ENCODE assay signal across 8 cellular contexts in genomic region chr2:128317186-128317897, GRCh38. TPM values are rescaled to one million over a fixed set of nuclear protein-coding genes. Genes with fewer than 3 reads are reported as not detected.
DNase-seq lines count a peak whose midpoint lies in the region; ATAC-seq and TF ChIP-seq lines count a peak whose summit lies in the region.

No MANE protein-coding gene starts in this region.

- no peaks in the 10 kb centered on the region; the same call in 1 of the 2 replicates for H4K20me1 ChIP-seq in OCI-LY1 (ENCODE audit: insufficient read depth, low read length)

- H3K4me3 ChIP-seq in AG09309 (ENCODE audit: control insufficient read depth, low read depth, low read length) (peak overlapping the region; percentile 68), OCI-LY1 (ENCODE audit: low read depth, low read length, poor library complexity, severe bottlenecking) (peak overlapping the region; percentile 68), breast epithelium (peak overlapping the region; percentile 80 to 98 (median 85)), liver (ENCODE audit: low read depth in 1 of 3, low read length in 3 of 3) (peak overlapping the region; percentile 49 to 91 (median 76)), stomach smooth muscle (ENCODE audit: low read length in 2 of 2) (peak overlapping the region; percentile 82 to 83)

- no peaks in the 10 kb centered on the region for H3F3A ChIP-seq in OCI-LY1 (ENCODE audit: insufficient read depth, low read length)

- H3K9me3 ChIP-seq in OCI-LY1 (ENCODE audit: low read length) (no peaks in the 10 kb centered on the region), breast epithelium (no peaks in the 10 kb centered on the region), liver (ENCODE audit: control insufficient read depth in 4 of 4, low read length in 3 of 4) (no peaks in the 10 kb centered on the region), stomach smooth muscle (ENCODE audit: control insufficient read depth in 2 of 2, low read length in 2 of 2) (no peaks in the 10 kb centered on the region)

- H3K4me1 ChIP-seq in OCI-LY1 (ENCODE audit: insufficient read depth, low read length, severe bottlenecking): peaks cover 21% of the 10 kb centered on the region
- peaks cover 14 to 24% of the 10 kb centered on the region in 2 donors for H3K4me1 ChIP-seq in breast epithelium
- peaks cover 23 to 61% (median 55%) of the 10 kb centered on the region in 4 donors for H3K4me1 ChIP-seq in liver (ENCODE audit: control insufficient read depth in 4 of 4, insufficient read depth in 4 of 4, low read length in 3 of 4)
- H3K4me1 ChIP-seq in stomach smooth muscle (ENCODE audit: control insufficient read depth, insufficient read depth, low read length): peaks cover 55% of the 10 kb centered on the region

- H3K27me3 ChIP-seq in OCI-LY1 (ENCODE audit: insufficient read depth, low read length) (no peaks in the 10 kb centered on the region; the same call in 1 of the 2 replicates), breast epithelium (no peaks in the 10 kb centered on the region), liver (ENCODE audit: control insufficient read depth in 4 of 4, insufficient read depth in 4 of 4, low read length in 3 of 4) (no peaks in the 10 kb centered on the region), stomach smooth muscle (ENCODE audit: control insufficient read depth in 1 of 2, insufficient read depth in 2 of 2, low read length in 2 of 2) (no peaks in the 10 kb centered on the region)

- ATAC-seq in GM18861 (IDR thresholded peaks at IDR 0.05; ENCODE audit: unreplicated experiment) (peak; percentile 36), HG03025 (IDR thresholded peaks at IDR 0.05; ENCODE audit: low FRiP score, unreplicated experiment) (peak; percentile 46)

- no peaks in the 10 kb centered on the region for H3K9me2 ChIP-seq in OCI-LY1 (ENCODE audit: low read depth, low read length)

- no peak for TF ChIP-seq CTCF in AG09309 (IDR thresholded peaks at IDR 0.05; ENCODE audit: control insufficient read depth, insufficient read depth, low read depth, low read length, missing control alignments)
- TF ChIP-seq CTCF in OCI-LY1 (IDR thresholded peaks at IDR 0.05; ENCODE audit: low read length): no peak
- no peak for TF ChIP-seq CTCF in breast epithelium (IDR thresholded peaks at IDR 0.05)
- no peak for TF ChIP-seq CTCF in liver (IDR thresholded peaks at IDR 0.05; ENCODE audit: low read depth, low read length, missing input control)

- H3K27ac ChIP-seq in OCI-LY1 (ENCODE audit: low read depth, low read length, poor library complexity, severe bottlenecking) (no peak overlapping the region), breast epithelium (peak overlapping the region; percentile 42 to 53), liver (ENCODE audit: low read depth in 1 of 2, low read length in 2 of 2) (peak overlapping the region; percentile 54 to 71), stomach smooth muscle (ENCODE audit: low read length) (no peak overlapping the region)

- WGBS in liver: 2% methylated on average over 34 of the region's 34 CpGs

- no peaks in the 10 kb centered on the region for H3K79me2 ChIP-seq in OCI-LY1 (ENCODE audit: insufficient read depth, low read length)

- no peak for TF ChIP-seq POLR2A in breast epithelium (IDR thresholded peaks at IDR 0.05)

- intact Hi-C loops in breast epithelium (cut with DNase I; ENCODE audit: low total_unique reads): no loop called here

- TF ChIP-seq RAD21 in liver (IDR thresholded peaks at IDR 0.05): peak in 1 of 2 donors; percentile 21

- peak overlapping the region; percentile 97 for H3K4me2 ChIP-seq in OCI-LY1 (ENCODE audit: low read length)

- H3K36me3 ChIP-seq in OCI-LY1 (ENCODE audit: insufficient read depth, low read length) (no peaks in the 10 kb centered on the region; the same call in 1 of the 2 replicates), breast epithelium (no peaks in the 10 kb centered on the region), liver (ENCODE audit: control insufficient read depth in 4 of 4, insufficient read depth in 3 of 4, low read depth in 1 of 4, low read length in 3 of 4) (no peaks in the 10 kb centered on the region), stomach smooth muscle (ENCODE audit: control insufficient read depth in 2 of 2, insufficient read depth in 2 of 2, low read length in 2 of 2) (peaks cover 0 to 2% of the 10 kb centered on the region in 2 donors)

- H2AFZ ChIP-seq in OCI-LY1 (ENCODE audit: low read length): no peak overlapping the region

- DNase-seq in AG09309 (ENCODE audit: low read depth) (no peak), breast epithelium (ENCODE audit: low spot score in 2 of 2) (peak; percentile 28 to 55), OCI-M2 (lab: John Stamatoyannopoulos, UW; ENCODE audit: unreplicated experiment) (no peak)

- H3K9ac ChIP-seq in OCI-LY1 (ENCODE audit: low read length) (peak overlapping the region; percentile 34; the same call in 1 of the 2 replicates), liver (ENCODE audit: low read depth in 1 of 2, low read length in 2 of 2) (peak overlapping the region; percentile 56 to 76), stomach smooth muscle (ENCODE audit: low read length in 2 of 2) (peak overlapping the region; percentile 60 to 70)

TF ChIP-seq in liver, 16 proteins besides CTCF, POLR2A, EP300 and RAD21:
- no peak for TF ChIP-seq TAF1 (conservative IDR thresholded peaks at IDR 0.05)
- no peak for TF ChIP-seq ZBTB33 (IDR thresholded peaks at IDR 0.05)
- no peak for TF ChIP-seq ATF3 (IDR thresholded peaks at IDR 0.05)
- TF ChIP-seq SP1 (IDR thresholded peaks at IDR 0.05): no peak
- TF ChIP-seq NR2F2 (IDR thresholded peaks at IDR 0.05): no peak
- TF ChIP-seq YY1 (IDR thresholded peaks at IDR 0.05): no peak
- TF ChIP-seq HNF4G (IDR thresholded peaks at IDR 0.05): no peak
- no peak for TF ChIP-seq MAX (IDR thresholded peaks at IDR 0.05)
- no peak for TF ChIP-seq FOXA2 (IDR thresholded peaks at IDR 0.05)
- no peak for TF ChIP-seq JUND (IDR thresholded peaks at IDR 0.05)
- no peak for TF ChIP-seq FOXA1 (IDR thresholded peaks at IDR 0.05)
- no peak for TF ChIP-seq HNF4A (conservative IDR thresholded peaks at IDR 0.05)
- no peak for TF ChIP-seq RXRA (IDR thresholded peaks at IDR 0.05)
- TF ChIP-seq EGR1 (IDR thresholded peaks at IDR 0.05; ENCODE audit: low read depth in 2 of 2): no peak
- TF ChIP-seq GABPA (IDR thresholded peaks at IDR 0.05 in 1 of 2, conservative IDR thresholded peaks at IDR 0.05 in 1 of 2): no peak
- TF ChIP-seq REST (IDR thresholded peaks at IDR 0.05): no peak

RNA-seq across cellular contexts. Expression of gene HS6ST1, which starts 1.3 kb away (rescaled TPM):
- total RNA-seq in breast epithelium (10 to 100 TPM; 15.7 to 38.6 (median 29.8) TPM), liver (10 to 100 TPM; 19.1 to 31.9 TPM)
- polyA plus RNA-seq in liver: 10 to 100 TPM; 17.9 to 31.7 TPM

Comparison
In these comparisons a context has a peak if more than half of its experiments do, and no peak if none do; other contexts are left out.
1. DNase-seq: peak in breast epithelium (2 of 2); none in AG09309 (single experiment) and OCI-M2 (single experiment).
2. H3K27ac ChIP-seq: peak in breast epithelium (2 of 2) and liver (2 of 2); none in OCI-LY1 (single experiment) and stomach smooth muscle (single experiment).
3. Peak in every context shown above with its lines, with median percentiles within 50 percentile points of each other: H3K4me3 ChIP-seq and H3K9ac ChIP-seq.